ENCODE assay signal across 21 cellular contexts in genomic region chr7:156461881-156462665, GRCh38.
A peak's percentile ranks its signal among the peaks of the same experiment; 100 is the strongest.
DNase-seq lines count a peak whose midpoint lies in the region; ATAC-seq and TF ChIP-seq lines count a peak whose summit lies in the region.
"Had no signal": no experiment of that assay in that cellular context is flagged by ENCODE, and none has a peak within 500 bp of the region (broad histone marks: within the 10 kb centered on the region; RNA-seq: fewer than 3 reads in every experiment).

No MANE protein-coding gene starts in this region.

- DNase-seq in D341Med (ENCODE audit: low spot score) (peak; percentile 53), LNCaP clone FGC (ENCODE audit: low read depth) (peak; percentile 35), islet precursor cell (peak; percentile 27), SIG-M5 (lab: John Stamatoyannopoulos, UW) (no peak), C1 segment of cervical spinal cord (lab: John Stamatoyannopoulos, UW) (no peak), nucleus accumbens (lab: John Stamatoyannopoulos, UW) (no peak)
- DNase-seq in stimulated activated effector memory CD8-positive, alpha-beta T cell treated with anti-CD3 and anti-CD28 coated beads, Interleukin-12 subunit alpha, Interleukin-12 subunit beta, amount 100 ng/mL, for 72 hours (ENCODE audit: low spot score in 2 of 2): no peak
- DNase-seq: ACHN; AML-193; COR-L47; DMS153; GDM1; GM23248; KBM-7; NCI-H1105 treated with DMSO at 0.1 percent for 48 hours; NCI-H1694; NCI-H2171; NK-92 treated with Interleukin-12 subunit alpha and Interleukin-12 subunit beta, amount 100 ng/mL, for 24 hours; Peyer's patch; SW 1271 had no signal

- H3K27ac Mint-ChIP-seq in stimulated activated effector memory CD8-positive, alpha-beta T cell treated with anti-CD3 and anti-CD28 coated beads, Interleukin-12 subunit alpha, Interleukin-12 subunit beta, amount 100 ng/mL, for 72 hours: no peak overlapping the region

- H3K36me3 Mint-ChIP-seq in stimulated activated effector memory CD8-positive, alpha-beta T cell treated with anti-CD3 and anti-CD28 coated beads, Interleukin-12 subunit alpha, Interleukin-12 subunit beta, amount 100 ng/mL, for 72 hours: peaks cover 4% of the 10 kb centered on the region

- ATAC-seq in stimulated activated effector memory CD8-positive, alpha-beta T cell treated with anti-CD3 and anti-CD28 coated beads, Interleukin-12 subunit alpha, Interleukin-12 subunit beta, amount 100 ng/mL, for 72 hours: peak; percentile 25
- ATAC-seq: Right ventricle myocardium inferior had no signal

- H3K4me3 Mint-ChIP-seq in stimulated activated effector memory CD8-positive, alpha-beta T cell treated with anti-CD3 and anti-CD28 coated beads, Interleukin-12 subunit alpha, Interleukin-12 subunit beta, amount 100 ng/mL, for 72 hours: no peak overlapping the region

- H3K9me3 Mint-ChIP-seq in stimulated activated effector memory CD8-positive, alpha-beta T cell treated with anti-CD3 and anti-CD28 coated beads, Interleukin-12 subunit alpha, Interleukin-12 subunit beta, amount 100 ng/mL, for 72 hours: no peaks in the 10 kb centered on the region

- no peak for TF ChIP-seq CTCF in LNCaP clone FGC (IDR thresholded peaks at IDR 0.05; ENCODE audit: control insufficient read depth, extremely low read depth, insufficient read depth)

- no peaks in the 10 kb centered on the region for H3K4me1 Mint-ChIP-seq in stimulated activated effector memory CD8-positive, alpha-beta T cell treated with anti-CD3 and anti-CD28 coated beads, Interleukin-12 subunit alpha, Interleukin-12 subunit beta, amount 100 ng/mL, for 72 hours

- no peak overlapping the region for H3K4me3 ChIP-seq in LNCaP clone FGC (ENCODE audit: low read depth, low read length)
- H3K4me3 ChIP-seq: GM23248, Peyer's patch had no signal

Comparison
In these comparisons a context has a peak if more than half of its experiments do, and no peak if none do; other contexts are left out.
1. DNase-seq: peak in D341Med (single experiment), LNCaP clone FGC (single experiment) and islet precursor cell (single experiment); none in stimulated activated effector memory CD8-positive, alpha-beta T cell treated with anti-CD3 and anti-CD28 coated beads, Interleukin-12 subunit alpha, Interleukin-12 subunit beta, amount 100 ng/mL, for 72 hours (0 of 2), SIG-M5 (single experiment), C1 segment of cervical spinal cord (0 of 14) and nucleus accumbens (0 of 56).